Comparison of ENCODE assay signal across 8 cellular contexts in the genomic region with DNA sequence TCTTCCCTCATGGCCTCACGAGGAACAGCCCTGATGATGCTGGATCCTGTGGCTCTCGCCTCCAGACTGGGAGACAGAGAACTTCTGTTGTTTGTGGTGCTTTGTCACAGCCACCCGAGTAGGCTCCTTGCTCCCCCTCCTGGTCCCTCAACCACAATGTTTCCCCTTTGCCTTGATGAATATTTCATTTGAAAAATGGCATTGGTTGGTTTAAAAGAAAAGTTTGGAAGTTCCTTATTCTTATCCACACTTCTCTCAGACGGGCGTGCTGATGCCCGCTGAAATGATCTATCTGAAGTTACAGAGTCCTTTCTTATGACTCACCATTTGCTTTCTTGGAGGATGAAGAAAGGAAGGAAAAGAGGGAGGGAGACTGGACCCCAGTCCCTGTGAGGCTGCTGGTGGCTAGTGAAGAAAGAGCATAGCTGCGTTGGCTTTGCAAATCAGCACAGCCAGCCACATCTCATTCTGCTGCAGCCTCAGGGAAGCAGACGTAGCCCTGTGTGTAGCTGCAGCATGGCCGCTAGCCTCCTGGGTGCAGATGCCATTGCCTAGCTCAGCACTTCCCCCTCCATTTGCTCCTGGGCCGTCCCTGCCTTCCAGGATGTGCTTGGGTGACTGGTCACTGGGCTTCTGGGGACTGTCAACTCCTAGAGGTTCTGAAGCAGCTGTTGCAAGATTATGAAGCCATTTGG.
DNase-seq lines count a peak whose midpoint lies in the region; ATAC-seq and TF ChIP-seq lines count a peak whose summit lies in the region.

No MANE protein-coding gene starts in this region.

- H2AFZ ChIP-seq in PC-3 (ENCODE audit: low read length) = no peak overlapping the region

- TF ChIP-seq POLR2A in breast epithelium (IDR thresholded peaks at IDR 0.05) (no peak), lower leg skin (IDR thresholded peaks at IDR 0.05) (no peak)

- H3K79me2 ChIP-seq in PC-3 (ENCODE audit: low read length) = no peaks in the 10 kb centered on the region

- BruUV-seq in MCF 10A (replicated peaks; lab: Mats Ljungman, UMichigan) = no TSS peak
- BruUV-seq in PC-3 (replicated peaks; lab: Mats Ljungman, UMichigan) = no TSS peak

- no peaks in the 10 kb centered on the region for H3K9me3 Mint-ChIP-seq in MCF 10A (ENCODE audit: unreplicated experiment)

- no peaks in the 10 kb centered on the region for H3K36me3 ChIP-seq in breast epithelium
- H3K36me3 ChIP-seq in PC-3 (ENCODE audit: low read depth, low read length) = no peaks in the 10 kb centered on the region
- H3K36me3 ChIP-seq in cardiac muscle cell = no peaks in the 10 kb centered on the region

- H3K4me1 ChIP-seq in breast epithelium (no peaks in the 10 kb centered on the region), PC-3 (ENCODE audit: insufficient read depth, low read length) (peaks cover 9% of the 10 kb centered on the region; the same call in 1 of the 2 replicates), cardiac muscle cell (ENCODE audit: low read depth) (no peaks in the 10 kb centered on the region)

- DNase-seq in MCF 10A (ENCODE audit: unreplicated experiment) (peak; percentile 40), breast epithelium (ENCODE audit: low spot score in 2 of 2) (no peak), PC-3 (peak; percentile 35), cardiac muscle cell (ENCODE audit: low read depth in 1 of 2, low spot score in 1 of 2) (peak; percentile 30 to 77), sciatic nerve (ENCODE audit: low spot score) (peak; percentile 74), lower leg skin (ENCODE audit: low spot score in 2 of 2) (no peak)
- peak; percentile 49 for DNase-seq in activated naive CD4-positive, alpha-beta T cell treated with Interleukin-2 at 50 U/mL for 16 hours

- H3K4me2 ChIP-seq in PC-3 (ENCODE audit: low read length) = peak overlapping the region; percentile 22; the same call in 1 of the 2 replicates

- H3K27me3 Mint-ChIP-seq in MCF 10A (ENCODE audit: insufficient read depth, unreplicated experiment) = peaks cover 12% of the 10 kb centered on the region

- no peak overlapping the region for H3K27ac Mint-ChIP-seq in MCF 10A (ENCODE audit: low read depth, unreplicated experiment)

- CTCF ChIA-PET in MCF 10A (lab: Yijun Ruan, JAX) = interaction anchor here (0.6 kb wide), 1 partner anchor 14 kb away, joined by 3 read pairs; no protein-coding TSS in a partner anchor
- CTCF ChIA-PET in PC-3 (lab: Charles Lee) = no interaction called here

- peaks cover 6% of the 10 kb centered on the region for H3K36me3 Mint-ChIP-seq in MCF 10A (ENCODE audit: insufficient read depth, unreplicated experiment)

- H3K4me1 Mint-ChIP-seq in MCF 10A (ENCODE audit: insufficient read depth, unreplicated experiment) = no peaks in the 10 kb centered on the region

- no peaks in the 10 kb centered on the region for H3K9me2 ChIP-seq in PC-3 (replicated peaks; ENCODE audit: low read length)

- no peak overlapping the region for H3K9ac ChIP-seq in PC-3 (ENCODE audit: low read length)

- POLR2A ChIA-PET in MCF 10A (lab: Yijun Ruan, JAX) = no interaction called here
- POLR2A ChIA-PET in PC-3 (lab: Charles Lee; ENCODE audit: unreplicated experiment) = no interaction called here

- H3K4me3 ChIP-seq in breast epithelium (no peak overlapping the region), PC-3 (ENCODE audit: low read length) (no peak overlapping the region), cardiac muscle cell (no peak overlapping the region), lower leg skin (ENCODE audit: low read depth, poor library complexity, severe bottlenecking) (no peak overlapping the region)

- peak; percentile 55 for ATAC-seq in PC-3
- peak; percentile 89 for ATAC-seq in sciatic nerve
- ATAC-seq in GM19395 (IDR thresholded peaks at IDR 0.05; ENCODE audit: unreplicated experiment) = no peak

- H3K27me3 ChIP-seq in breast epithelium = no peaks in the 10 kb centered on the region
- no peaks in the 10 kb centered on the region for H3K27me3 ChIP-seq in PC-3 (ENCODE audit: low read length)
- H3K27me3 ChIP-seq in cardiac muscle cell = no peaks in the 10 kb centered on the region

- H3K9me3 ChIP-seq in breast epithelium = no peaks in the 10 kb centered on the region
- no peaks in the 10 kb centered on the region for H3K9me3 ChIP-seq in PC-3 (ENCODE audit: low read length)
- no peaks in the 10 kb centered on the region for H3K9me3 ChIP-seq in cardiac muscle cell (ENCODE audit: low read depth)

- 40 to 43% methylated on average over 10 of the region's 10 CpGs for WGBS in lower leg skin, 2 donors

- intact Hi-C loops in MCF 10A (cut with micrococcal nuclease) (loop anchor here (1.0 kb wide), 1 partner anchor 335 kb away; no protein-coding TSS in a partner anchor), breast epithelium (cut with DNase I; ENCODE audit: low total_unique reads) (no loop called here), PC-3 (cut with micrococcal nuclease) (loop anchor here (10.0 kb wide), 1 partner anchor 317 kb away; no protein-coding TSS in a partner anchor), sciatic nerve (cut with DNase I) (no loop called here), lower leg skin (cut with DNase I; ENCODE audit: low total_unique reads) (no loop called here)

- TF ChIP-seq CTCF in MCF 10A (IDR thresholded peaks at IDR 0.05; ENCODE audit: unreplicated experiment) (peak; percentile 10), breast epithelium (IDR thresholded peaks at IDR 0.05) (no peak), PC-3 (conservative IDR thresholded peaks at IDR 0.05; ENCODE audit: low read depth, low read length) (peak; percentile 51; the same call in 1 of the 2 replicates), cardiac muscle cell (IDR thresholded peaks at IDR 0.05; ENCODE audit: low read depth, low read length) (peak; percentile 55), lower leg skin (IDR thresholded peaks at IDR 0.05) (no peak)

- H4K20me1 ChIP-seq in PC-3 (ENCODE audit: low read length) = no peaks in the 10 kb centered on the region

- no peak overlapping the region for H3K27ac ChIP-seq in breast epithelium
- no peak overlapping the region for H3K27ac ChIP-seq in PC-3 (ENCODE audit: low read length)
- H3K27ac ChIP-seq in cardiac muscle cell = no peak overlapping the region

- H3K4me3 Mint-ChIP-seq in MCF 10A (ENCODE audit: unreplicated experiment) = no peak overlapping the region

- no peaks in the 10 kb centered on the region for H3F3A ChIP-seq in PC-3 (ENCODE audit: low read length, unreplicated experiment)

Comparison
In these comparisons a context has a peak if more than half of its experiments do, and no peak if none do; other contexts are left out.
1. DNase-seq: peak in MCF 10A (single experiment), PC-3 (single experiment), activated naive CD4-positive, alpha-beta T cell treated with Interleukin-2 at 50 U/mL for 16 hours (single experiment), cardiac muscle cell (2 of 2) and sciatic nerve (single experiment); none in breast epithelium (0 of 2) and lower leg skin (0 of 2).
2. CTCF ChIP-seq: peak in MCF 10A (single experiment), PC-3 (single experiment) and cardiac muscle cell (single experiment); none in breast epithelium (0 of 3) and lower leg skin (0 of 3).
3. intact Hi-C loops: an anchor here in MCF 10A (1.0 kb wide) and PC-3 (10.0 kb wide); none called in breast epithelium, sciatic nerve and lower leg skin.